ENCODE assay signal across 16 cellular contexts in genomic region chr1:37317870-37318431, GRCh38.
DNase-seq lines count a peak whose midpoint lies in the region; ATAC-seq and TF ChIP-seq lines count a peak whose summit lies in the region.
"Had no signal": no experiment of that assay in that cellular context is flagged by ENCODE, and none has a peak within 500 bp of the region (broad histone marks: within the 10 kb centered on the region; RNA-seq: fewer than 3 reads in every experiment).

No MANE protein-coding gene starts in this region.

- peak; percentile 44 for ATAC-seq in GM23338
- no peak for ATAC-seq in HG03039 (IDR thresholded peaks at IDR 0.05; ENCODE audit: unreplicated experiment)
- no peak for ATAC-seq in GM19023 (IDR thresholded peaks at IDR 0.05; ENCODE audit: unreplicated experiment)
- ATAC-seq in GM21786 (IDR thresholded peaks at IDR 0.05; ENCODE audit: unreplicated experiment), result no peak

- TF ChIP-seq CTCF in GM23338 (conservative IDR thresholded peaks at IDR 0.05; ENCODE audit: low read depth in 2 of 2), result no peak

- H3K4me3 ChIP-seq in GM23338 (no peak overlapping the region), iPS-20b (ENCODE audit: low read length) (peak overlapping the region; percentile 13; the same call in 1 of the 2 replicates)
- H3K4me3 ChIP-seq: HAP-1, heart right ventricle, SJSA1 had no signal

- H3K9ac ChIP-seq in iPS-20b (ENCODE audit: low read depth, low read length), result no peak overlapping the region

- H3K9me3 ChIP-seq in iPS-20b (ENCODE audit: insufficient read depth, low read depth, low read length), result no peaks in the 10 kb centered on the region
- H3K9me3 ChIP-seq: HAP-1, heart right ventricle, SJSA1 had no signal

- peaks cover 15% of the 10 kb centered on the region for H3K27me3 Mint-ChIP-seq in GM23338 (ENCODE audit: insufficient read depth, low read depth, poor library complexity)

- no peaks in the 10 kb centered on the region for H3K79me2 ChIP-seq in GM23338 (replicated peaks; ENCODE audit: insufficient read depth)

- 0 out of 2 replicates have a peak overlapping the region, but pooled peaks have one; percentile 35 for H3K4me2 ChIP-seq in GM23338

- H3K36me3 ChIP-seq in GM23338 (ENCODE audit: insufficient read depth) (no peaks in the 10 kb centered on the region), iPS-20b (ENCODE audit: insufficient read depth, low read depth, low read length) (no peaks in the 10 kb centered on the region)
- H3K36me3 ChIP-seq: HAP-1, heart right ventricle, SJSA1 had no signal

- H3K27ac ChIP-seq in GM23338 (ENCODE audit: low read depth) (no peak overlapping the region), iPS-20b (ENCODE audit: low read length) (no peak overlapping the region)
- H3K27ac ChIP-seq: heart right ventricle, SJSA1 had no signal

- no peak overlapping the region for H3K4me3 Mint-ChIP-seq in GM23338
- H3K4me3 Mint-ChIP-seq: activated naive CD4-positive, alpha-beta T cell treated with anti-CD3 and anti-CD28 coated beads for 36 hours had no signal

- peak overlapping the region; percentile 61; the same call in 1 of the 2 replicates for H3K27ac Mint-ChIP-seq in GM23338
- H3K27ac Mint-ChIP-seq: activated naive CD4-positive, alpha-beta T cell treated with anti-CD3 and anti-CD28 coated beads for 36 hours had no signal

- peak; percentile 48 for DNase-seq in GM23338 (ENCODE audit: low spot score)
- DNase-seq in NCI-H345 (lab: John Stamatoyannopoulos, UW), result peak; percentile 50
- peak; percentile 66 for DNase-seq in retina
- DNase-seq: activated CD4-positive, alpha-beta T cell treated with anti-CD3 and anti-CD28 coated beads for 4 hours; activated naive CD4-positive, alpha-beta T cell treated with anti-CD3 and anti-CD28 coated beads for 36 hours; Calu3; heart right ventricle; NCI-H524 treated with DMSO at 0.1 percent for 48 hours; occipital lobe; T-helper 9 cell had no signal

- H3K4me1 ChIP-seq in GM23338 (ENCODE audit: insufficient read depth), result peaks cover 35% of the 10 kb centered on the region
- H3K4me1 ChIP-seq in iPS-20b (ENCODE audit: insufficient read depth, low read length), result peaks cover 28% of the 10 kb centered on the region
- H3K4me1 ChIP-seq: SJSA1 had no signal

- H3F3A ChIP-seq in GM23338 (replicated peaks; ENCODE audit: low read depth), result no peaks in the 10 kb centered on the region

- peaks cover 8% of the 10 kb centered on the region for H3K27me3 ChIP-seq in GM23338 (ENCODE audit: insufficient read depth)
- H3K27me3 ChIP-seq in iPS-20b (ENCODE audit: insufficient read depth, low read length), result peaks cover 32% of the 10 kb centered on the region

- no peaks in the 10 kb centered on the region for H3K36me3 Mint-ChIP-seq in GM23338 (ENCODE audit: low read depth)

- peaks cover 54% of the 10 kb centered on the region for H3K4me1 Mint-ChIP-seq in GM23338

- H3K9me3 Mint-ChIP-seq in GM23338, result no peaks in the 10 kb centered on the region
- H3K9me3 Mint-ChIP-seq: activated naive CD4-positive, alpha-beta T cell treated with anti-CD3 and anti-CD28 coated beads for 36 hours had no signal

- peak overlapping the region; percentile 94 for H2AFZ ChIP-seq in GM23338

- H4K20me1 ChIP-seq in GM23338 (replicated peaks; ENCODE audit: insufficient read depth), result no peaks in the 10 kb centered on the region

- H3K9me2 ChIP-seq in GM23338 (ENCODE audit: insufficient read depth), result peaks cover 10% of the 10 kb centered on the region; the same call in 1 of the 2 replicates

TF ChIP-seq in GM23338, 12 proteins besides CTCF, POLR2A, EP300 and RAD21 (continues in another document):
- TF ChIP-seq ZNF114 (CRISPR knock-in tag; IDR thresholded peaks at IDR 0.05), result no peak
- no peak for TF ChIP-seq EZH2phosphoT487 (IDR thresholded peaks at IDR 0.05; ENCODE audit: unreplicated experiment)
- TF ChIP-seq NANOG (IDR thresholded peaks at IDR 0.05; ENCODE audit: borderline replicate concordance), result no peak
- TF ChIP-seq REST (IDR thresholded peaks at IDR 0.05; ENCODE audit: unreplicated experiment), result no peak
- TF ChIP-seq EZH2 (IDR thresholded peaks at IDR 0.05; ENCODE audit: low read depth, unreplicated experiment), result no peak
- TF ChIP-seq CREB1 (CRISPR knock-in tag; IDR thresholded peaks at IDR 0.05; ENCODE audit: low read depth), result no peak
- TF ChIP-seq JUNB (IDR thresholded peaks at IDR 0.05; ENCODE audit: unreplicated experiment), result no peak
- TF ChIP-seq ZNF331 (CRISPR knock-in tag; IDR thresholded peaks at IDR 0.05; ENCODE audit: low read depth), result no peak
- TF ChIP-seq ETS1 (IDR thresholded peaks at IDR 0.05), result no peak
